In genomic region chr5:39599721-39600431, GRCh38 we compare ENCODE assay signal across 8 cellular contexts.
A peak's percentile ranks its signal among the peaks of the same experiment; 100 is the strongest.
DNase-seq lines count a peak whose midpoint lies in the region; ATAC-seq, FAIRE-seq and TF ChIP-seq lines count a peak whose summit lies in the region.

No MANE protein-coding gene starts in this region.

- H3K9ac ChIP-seq in kidney (ENCODE audit: low read length in 2 of 2) = no peak overlapping the region

- no peak overlapping the region for H3K4me3 ChIP-seq in kidney (ENCODE audit: low read length in 2 of 2)

- DNase-seq in ACHN = peak; percentile 11
- DNase-seq in HCEC 1CT = peak; percentile 87
- DNase-seq in SW480 (ENCODE audit: low spot score) = peak; percentile 24
- DNase-seq in kidney = no peak
- no peak for DNase-seq in NCI-H2227 (lab: John Stamatoyannopoulos, UW; ENCODE audit: unreplicated experiment)
- no peak for DNase-seq in NCI-H187 treated with DMSO at 0.1 percent for 48 hours (lab: John Stamatoyannopoulos, UW)

- peak; percentile 46 for TF ChIP-seq CTCF in kidney (IDR thresholded peaks at IDR 0.05; ENCODE audit: borderline replicate concordance, extremely low read depth, insufficient read depth)

- H3K27ac ChIP-seq in kidney (ENCODE audit: low read depth in 2 of 2, low read length in 2 of 2) = no peak overlapping the region

- H3K4me1 ChIP-seq in kidney (ENCODE audit: control insufficient read depth in 1 of 2, insufficient read depth in 1 of 2, low read depth in 1 of 2, low read length in 2 of 2) = no peaks in the 10 kb centered on the region

- in situ Hi-C loops in ACHN (cut with HindIII; ENCODE audit: low pct_ligation_motif_present, low pct_unique_long_range_greater_than_20kb, low sequenced_read_pairs) = no loop called here

- FAIRE-seq in kidney (lab: Jason Lieb, UNC) = peak; percentile 79

- intact Hi-C loops in kidney (cut with DNase I) = no loop called here

- no peaks in the 10 kb centered on the region for H3K36me3 ChIP-seq in kidney (ENCODE audit: control insufficient read depth in 1 of 2, insufficient read depth in 2 of 2, low read length in 2 of 2)

- no peaks in the 10 kb centered on the region for H3K9me3 ChIP-seq in kidney (ENCODE audit: control insufficient read depth in 1 of 2, low read length in 2 of 2)

- ATAC-seq in GM19035 (IDR thresholded peaks at IDR 0.05; ENCODE audit: unreplicated experiment) = no peak
- no peak for ATAC-seq in HG02798 (IDR thresholded peaks at IDR 0.05; ENCODE audit: poor library complexity, unreplicated experiment)

Comparison
In these comparisons a context has a peak if more than half of its experiments do, and no peak if none do; other contexts are left out.
1. DNase-seq: peak in ACHN (single experiment), HCEC 1CT (single experiment) and SW480 (single experiment); none in kidney (single experiment), NCI-H2227 (single experiment) and NCI-H187 treated with DMSO at 0.1 percent for 48 hours (single experiment).